24 cellular contexts compared by ENCODE assay signal in genomic region chr9:132648685-132649084, GRCh38.
"Had no signal": no experiment of that assay in that cellular context is flagged by ENCODE, and none has a peak within 500 bp of the region (broad histone marks: within the 10 kb centered on the region; RNA-seq: fewer than 3 reads in every experiment).

No MANE protein-coding gene starts in this region.

- H3K27ac ChIP-seq: coronary artery, dorsolateral prefrontal cortex, parathyroid adenoma, right atrium auricular region, testis had no signal

- H2AFZ ChIP-seq: parathyroid adenoma had no signal

- H3K27me3 ChIP-seq: dorsolateral prefrontal cortex, right atrium auricular region, testis had no signal

- H3K4me1 ChIP-seq: parathyroid adenoma, right atrium auricular region, testis had no signal

- H3K4me3 ChIP-seq: coronary artery, dorsolateral prefrontal cortex, right atrium auricular region, testis had no signal

- H3K79me2 ChIP-seq: parathyroid adenoma had no signal

- ATAC-seq: effector memory CD8-positive, alpha-beta T cell; naive thymus-derived CD8-positive, alpha-beta T cell; stimulated activated naive CD8-positive, alpha-beta T cell treated with anti-CD3 and anti-CD28 coated beads, Interleukin-15, Interleukin-2, amounts not matched to agents 100 U/mL and 50 U/mL, for 24 hours; WTC11 had no signal

- DNase-seq: activated CD4-positive, alpha-beta memory T cell treated with anti-CD3 and anti-CD28 coated beads, Interleukin-2, amount 10 ng/mL, durations not matched to agents 7 days and 5 days; activated CD4-positive, alpha-beta T cell treated with anti-CD3 and anti-CD28 coated beads for 1 hour; activated CD4-positive, alpha-beta T cell treated with anti-CD3 and anti-CD28 coated beads, Interleukin-2, amount 10 ng/mL, durations not matched to agents 7 days and 5 days; activated CD8-positive, alpha-beta memory T cell treated with anti-CD3 and anti-CD28 coated beads, Interleukin-2, amount 50 U/mL, for 48 hours; activated gamma-delta T cell; activated naive CD4-positive, alpha-beta T cell treated with anti-CD3 and anti-CD28 coated beads, Interleukin-2, amount 10 ng/mL, durations not matched to agents 7 days and 5 days; activated naive CD8-positive, alpha-beta T cell treated with anti-CD3 and anti-CD28 coated beads, Interleukin-2, amount 10 ng/mL, durations not matched to agents 7 days and 5 days; activated T-cell treated with anti-CD3 and anti-CD28 coated beads, Interleukin-2, amount 50 U/mL, for 24 hours; amygdala; dorsolateral prefrontal cortex; effector memory CD8-positive, alpha-beta T cell; erythroblast; foreskin melanocyte; mammary epithelial cell; naive thymus-derived CD8-positive, alpha-beta T cell; nucleus accumbens; stimulated activated CD4-positive, alpha-beta T cell treated with anti-CD3 and anti-CD28 coated beads, Interleukin-4, amount 100 ng/mL, for 1 hour; stimulated activated naive CD8-positive, alpha-beta T cell treated with anti-CD3 and anti-CD28 coated beads, Interleukin-15, Interleukin-2, amounts not matched to agents 100 U/mL and 50 U/mL, for 24 hours; T-helper 2 cell; testis had no signal

- H3K9me3 ChIP-seq: right atrium auricular region, testis had no signal
